9 cellular contexts compared by ENCODE assay signal in the genomic region with DNA sequence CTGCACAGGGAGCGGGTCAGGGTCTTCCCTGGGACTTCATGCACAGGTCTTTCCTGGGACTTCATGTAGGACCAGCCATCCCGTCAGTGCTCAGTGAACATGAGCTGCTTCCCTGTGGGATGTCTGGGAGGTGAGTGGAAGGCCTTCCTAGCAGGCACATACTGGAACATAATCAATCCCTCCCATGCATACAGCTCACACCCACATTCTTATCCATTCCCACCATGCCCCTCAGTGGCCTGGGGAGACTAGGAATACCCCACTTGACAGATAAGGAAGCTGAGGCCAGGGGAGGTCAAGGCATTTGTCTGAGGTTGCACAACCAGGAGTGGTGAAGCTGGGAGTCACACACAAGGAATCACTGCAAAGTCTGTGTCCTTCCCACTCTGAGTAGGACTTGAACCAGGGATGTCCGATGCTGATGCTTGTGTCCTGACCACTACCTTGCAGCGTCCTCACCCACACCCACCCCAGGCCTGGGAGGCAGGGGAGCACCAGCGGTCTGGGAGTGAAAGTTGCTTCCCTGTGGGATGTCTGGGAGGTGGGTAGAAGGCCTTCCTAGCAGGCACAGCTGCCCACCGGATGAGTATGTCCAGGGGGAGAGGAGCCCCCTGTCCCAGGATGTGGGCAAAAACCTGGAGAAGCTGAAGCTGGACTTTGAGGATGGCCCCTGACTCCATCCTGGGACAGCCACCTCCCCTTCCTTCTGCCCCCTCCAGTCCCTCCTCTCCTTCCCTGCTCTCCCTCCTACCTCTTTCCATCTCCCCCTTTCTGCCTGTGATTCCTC. TPM values are rescaled to one million over a fixed set of nuclear protein-coding genes. Genes with fewer than 3 reads are reported as not detected.
A peak's percentile ranks its signal among the peaks of the same experiment; 100 is the strongest.
DNase-seq lines count a peak whose midpoint lies in the region; ATAC-seq and TF ChIP-seq lines count a peak whose summit lies in the region.
"Had no signal": no experiment of that assay in that cellular context is flagged by ENCODE, and none has a peak within 500 bp of the region (broad histone marks: within the 10 kb centered on the region; RNA-seq: fewer than 3 reads in every experiment).

No MANE protein-coding gene starts in this region.

- no peak overlapping the region for H2BK5ac ChIP-seq in mesenchymal stem cell (ENCODE audit: low read depth, low read length, poor library complexity, severe bottlenecking)

- TF ChIP-seq POLR2A in vagina (IDR thresholded peaks at IDR 0.05): no peak

- peak overlapping the region; percentile 99 for H3K27ac Mint-ChIP-seq in activated naive CD4-positive, alpha-beta T cell treated with anti-CD3 and anti-CD28 coated beads, Interleukin-2, amount 50 U/mL, for 24 hours
- H3K27ac Mint-ChIP-seq in brain: peak overlapping the region in 2 of 5 experiments; percentile 94 to 96

- H3K4me3 ChIP-seq in mesenchymal stem cell (ENCODE audit: insufficient read depth in 1 of 2, low read depth in 1 of 2, low read length in 2 of 2) (peak overlapping the region in 1 of 2 experiments; percentile 96), vagina (peak overlapping the region; percentile 51 to 80)

- peaks cover 29% of the 10 kb centered on the region for H3K36me3 Mint-ChIP-seq in activated naive CD4-positive, alpha-beta T cell treated with anti-CD3 and anti-CD28 coated beads, Interleukin-2, amount 50 U/mL, for 24 hours
- no peaks in the 10 kb centered on the region for H3K36me3 Mint-ChIP-seq in brain

- H2BK12ac ChIP-seq in mesenchymal stem cell (ENCODE audit: low read length in 2 of 2): peak overlapping the region; percentile 65

- DNase-seq in activated naive CD4-positive, alpha-beta T cell treated with Interleukin-2 at 50 U/mL for 16 hours: no peak
- DNase-seq in mesenchymal stem cell: peak; percentile 53
- DNase-seq in vagina (ENCODE audit: extremely low spot score in 2 of 2): no peak
- no peak for DNase-seq in GM19238 (ENCODE audit: insufficient read length, low spot score)
- no peak for DNase-seq in GM10248 (ENCODE audit: extremely low spot score)

- H3K4me1 ChIP-seq in mesenchymal stem cell (ENCODE audit: control insufficient read depth, insufficient read depth, low read depth, low read length) (peaks cover 19% of the 10 kb centered on the region), vagina (peaks cover 70% of the 10 kb centered on the region)

- H3K9me3 Mint-ChIP-seq in activated naive CD4-positive, alpha-beta T cell treated with anti-CD3 and anti-CD28 coated beads, Interleukin-2, amount 50 U/mL, for 24 hours: no peaks in the 10 kb centered on the region
- H3K9me3 Mint-ChIP-seq in brain: peaks cover 0 to 5% (median 0%) of the 10 kb centered on the region in 5 experiments

- 74% methylated on average over 4 of the region's 6 CpGs for WGBS in mesenchymal stem cell

- ATAC-seq in HG03565 (IDR thresholded peaks at IDR 0.05; ENCODE audit: unreplicated experiment): no peak

- H3K4ac ChIP-seq in mesenchymal stem cell (ENCODE audit: low read depth in 1 of 2, low read length in 2 of 2): peak overlapping the region; percentile 18 to 76

- H3K14ac ChIP-seq in mesenchymal stem cell (ENCODE audit: low read length in 2 of 2): peak overlapping the region in 1 of 2 experiments; percentile 84

- H3K27me3 ChIP-seq in mesenchymal stem cell (ENCODE audit: control insufficient read depth in 1 of 2, insufficient read depth in 1 of 2, low read length in 2 of 2) (no peaks in the 10 kb centered on the region), vagina (no peaks in the 10 kb centered on the region)

- H3K4me3 Mint-ChIP-seq in activated naive CD4-positive, alpha-beta T cell treated with anti-CD3 and anti-CD28 coated beads, Interleukin-2, amount 50 U/mL, for 24 hours: peak overlapping the region; percentile 93
- H3K4me3 Mint-ChIP-seq in brain: peak overlapping the region; percentile 93 to 96 (median 95)

- peak overlapping the region; percentile 97 for H3K9ac ChIP-seq in mesenchymal stem cell (ENCODE audit: low read length)

- H3K36me3 ChIP-seq in mesenchymal stem cell (ENCODE audit: control insufficient read depth in 1 of 2, insufficient read depth in 2 of 2, low read depth in 1 of 2, low read length in 2 of 2) (peaks cover 0 to 14% of the 10 kb centered on the region in 2 experiments), vagina (no peaks in the 10 kb centered on the region)

- CTCF ChIA-PET in GM10248 (lab: Yijun Ruan, JAX): interaction anchor here (0.6 to 20.3 kb wide), 9 partner anchors 10 to 95 kb away, joined by 3 to 376 read pairs (median 5); partner anchors contain the start of gene CETP

- peak overlapping the region; percentile 79 to 99 for H3K18ac ChIP-seq in mesenchymal stem cell (ENCODE audit: low read depth in 1 of 2, low read length in 2 of 2)

- peak overlapping the region; percentile 85 for H3K4me2 ChIP-seq in mesenchymal stem cell (ENCODE audit: low read length, poor library complexity, severe bottlenecking)

- peak overlapping the region; percentile 97 for H2BK15ac ChIP-seq in mesenchymal stem cell (ENCODE audit: low read depth, poor library complexity, severe bottlenecking)

- POLR2A ChIA-PET in GM10248 (lab: Yijun Ruan, JAX): interaction anchor here (0.8 to 1.9 kb wide), 3 partner anchors 12 to 22 kb away, joined by 3 to 7 read pairs (median 3); no protein-coding TSS in a partner anchor

- peak overlapping the region; percentile 64 for H4K8ac ChIP-seq in mesenchymal stem cell (ENCODE audit: low read length)

- H3K27ac ChIP-seq in mesenchymal stem cell (ENCODE audit: low read length, poor library complexity, severe bottlenecking) (no peak overlapping the region), vagina (peak overlapping the region; percentile 93)

- peak overlapping the region; percentile 74 for H4K91ac ChIP-seq in mesenchymal stem cell (ENCODE audit: low read length)

- H3K23ac ChIP-seq in mesenchymal stem cell (ENCODE audit: low read length in 2 of 2): no peak overlapping the region

- peak overlapping the region; percentile 95 for H2BK120ac ChIP-seq in mesenchymal stem cell (ENCODE audit: low read depth, low read length)

- TF ChIP-seq CTCF in brain (conservative IDR thresholded peaks at IDR 0.05) (no peak), vagina (IDR thresholded peaks at IDR 0.05) (no peak), GM10248 (IDR thresholded peaks at IDR 0.05; ENCODE audit: control extremely low read depth, extremely low read depth, low read depth, missing control alignments) (no peak)

- H3K9me3 ChIP-seq in mesenchymal stem cell (ENCODE audit: control insufficient read depth, low read length): no peaks in the 10 kb centered on the region
- H3K9me3 ChIP-seq in vagina: no peaks in the 10 kb centered on the region

- peaks cover 60% of the 10 kb centered on the region for H3K4me1 Mint-ChIP-seq in activated naive CD4-positive, alpha-beta T cell treated with anti-CD3 and anti-CD28 coated beads, Interleukin-2, amount 50 U/mL, for 24 hours
- H3K4me1 Mint-ChIP-seq in brain: peaks cover 23% of the 10 kb centered on the region

- no peak overlapping the region for H2AFZ ChIP-seq in mesenchymal stem cell (ENCODE audit: low read depth, low read length)

- intact Hi-C loops in vagina (cut with DNase I): loop anchor here (5.0 kb wide), 1 partner anchor 56 kb away; the partner anchor contains the start of gene HERPUD1

- no peaks in the 10 kb centered on the region for H3K27me3 Mint-ChIP-seq in activated naive CD4-positive, alpha-beta T cell treated with anti-CD3 and anti-CD28 coated beads, Interleukin-2, amount 50 U/mL, for 24 hours
- H3K27me3 Mint-ChIP-seq in brain: peaks cover 55% of the 10 kb centered on the region

- peak overlapping the region; percentile 46 for H2AK5ac ChIP-seq in mesenchymal stem cell (ENCODE audit: low read length, severe bottlenecking)

- no peaks in the 10 kb centered on the region for H3K79me1 ChIP-seq in mesenchymal stem cell (replicated peaks; ENCODE audit: low read length, poor library complexity, severe bottlenecking)

RNA-seq across cellular contexts. Expression of gene NLRC5, which starts 1.0 kb away (rescaled TPM):
- polyA plus RNA-seq in brain (ENCODE audit: insufficient read depth, low read depth, low replicate concordance): 2.0 TPM
- 10.4 TPM for polyA plus RNA-seq in mesenchymal stem cell (2013, experiment 1 of 2)
- polyA plus RNA-seq in mesenchymal stem cell (2013, experiment 2 of 2): 10.5 TPM
- total RNA-seq in vagina: 114 TPM

RNA-seq across cellular contexts. Expression of gene CETP, which starts 26.6 kb away (rescaled TPM):
- 1.6 TPM for polyA plus RNA-seq in brain (ENCODE audit: insufficient read depth, low read depth, low replicate concordance)
- polyA plus RNA-seq in mesenchymal stem cell (2013, experiment 1 of 2): not detected
- polyA plus RNA-seq in mesenchymal stem cell (2013, experiment 2 of 2): 0.03 TPM
- not detected for total RNA-seq in vagina
- total RNA-seq: Daoy had no signal

RNA-seq across cellular contexts. Expression of gene HERPUD1, which starts 56.4 kb away (rescaled TPM):
- 164 TPM for polyA plus RNA-seq in brain (ENCODE audit: insufficient read depth, low read depth, low replicate concordance)
- 93.8 TPM for polyA plus RNA-seq in mesenchymal stem cell (2013, experiment 1 of 2)
- 94.5 TPM for polyA plus RNA-seq in mesenchymal stem cell (2013, experiment 2 of 2)
- total RNA-seq in vagina: 97.7 TPM
